Comparison of ENCODE assay signal across 10 cellular contexts in the genomic region with DNA sequence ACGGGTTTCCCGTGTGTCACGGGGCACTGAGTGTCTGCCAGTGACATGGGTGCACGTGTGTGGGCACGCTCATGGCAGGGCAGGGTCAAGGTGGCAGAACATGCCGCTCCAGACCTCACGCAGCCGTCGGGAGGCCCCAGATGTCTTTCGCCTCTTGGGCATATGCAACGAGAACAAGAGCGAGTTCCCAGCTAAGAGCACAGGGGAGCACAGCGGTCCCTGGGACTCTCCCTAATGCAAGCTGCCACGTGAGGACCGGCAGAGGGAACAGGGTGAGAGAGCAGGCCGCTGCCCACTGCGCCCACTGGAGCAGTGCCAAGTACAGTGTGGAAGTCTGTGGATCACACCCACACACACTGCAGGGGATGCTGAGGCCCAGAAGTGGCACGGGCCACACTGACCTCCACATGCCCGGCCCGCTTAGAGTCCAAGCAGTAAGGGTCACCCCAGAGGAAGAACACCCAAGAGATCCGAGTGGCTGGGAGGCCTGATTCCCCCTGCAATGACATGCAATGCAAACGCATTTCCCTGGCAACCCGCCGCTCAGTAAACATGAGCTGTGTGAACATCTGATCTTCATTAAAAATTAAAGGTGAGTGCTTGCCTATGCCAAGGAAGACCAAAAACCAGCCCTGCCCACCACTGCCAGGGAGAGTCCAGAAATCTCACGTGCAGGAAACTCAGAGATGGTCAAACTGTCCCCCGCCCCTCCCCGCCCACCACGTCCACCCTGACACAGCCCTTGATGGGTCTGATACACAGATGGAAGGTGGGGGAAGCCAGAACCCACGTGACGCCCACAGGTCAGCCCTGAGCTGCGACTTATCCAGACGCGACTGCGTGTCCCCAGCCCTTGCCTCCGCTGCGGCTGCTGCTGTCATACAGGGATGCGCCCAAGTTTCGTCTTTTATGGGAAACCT. TPM values are rescaled to one million over a fixed set of nuclear protein-coding genes. Genes with fewer than 3 reads are reported as not detected.
DNase-seq lines count a peak whose midpoint lies in the region; ATAC-seq and TF ChIP-seq lines count a peak whose summit lies in the region.
"Had no signal": no experiment of that assay in that cellular context is flagged by ENCODE, and none has a peak within 500 bp of the region (broad histone marks: within the 10 kb centered on the region; RNA-seq: fewer than 3 reads in every experiment).

No MANE protein-coding gene starts in this region.

- H3K27ac ChIP-seq in uterus, result no peak overlapping the region
- H3K27ac ChIP-seq: thyroid gland had no signal

- no peak for TF ChIP-seq CTCF in osteocyte (IDR thresholded peaks at IDR 0.05)
- TF ChIP-seq CTCF in uterus (IDR thresholded peaks at IDR 0.05), result no peak

- no peak overlapping the region for H3K4me3 ChIP-seq in H7 (ENCODE audit: insufficient read depth, low read depth, low read length)
- no peak overlapping the region for H3K4me3 ChIP-seq in uterus
- H3K4me3 ChIP-seq: lung, thyroid gland had no signal

- ATAC-seq in HG03457 (IDR thresholded peaks at IDR 0.05; ENCODE audit: unreplicated experiment), result no peak

- no peaks in the 10 kb centered on the region for H3K27me3 ChIP-seq in H7 (ENCODE audit: control insufficient read depth, insufficient read depth, low read length)
- H3K27me3 ChIP-seq in uterus, result no peaks in the 10 kb centered on the region
- H3K27me3 ChIP-seq: thyroid gland had no signal

- H3K4me1 Mint-ChIP-seq in osteocyte (ENCODE audit: unreplicated experiment), result peaks cover 22% of the 10 kb centered on the region

- H3K9me3 Mint-ChIP-seq in osteocyte (ENCODE audit: unreplicated experiment), result no peaks in the 10 kb centered on the region

- no peak for TF ChIP-seq POLR2A in uterus (IDR thresholded peaks at IDR 0.05)

- no peak overlapping the region for H3K4me3 Mint-ChIP-seq in osteocyte (ENCODE audit: unreplicated experiment)

- peaks cover 0 to 13% of the 10 kb centered on the region in 2 donors for H3K4me1 ChIP-seq in uterus

- H3K27me3 Mint-ChIP-seq in osteocyte (ENCODE audit: unreplicated experiment), result no peaks in the 10 kb centered on the region
- H3K27me3 Mint-ChIP-seq: progenitor cell of endocrine pancreas had no signal

- H3K27ac Mint-ChIP-seq in osteocyte (ENCODE audit: unreplicated experiment), result peak overlapping the region; percentile 76
- H3K27ac Mint-ChIP-seq: progenitor cell of endocrine pancreas had no signal

- H3K36me3 ChIP-seq in H7 (replicated peaks; ENCODE audit: control insufficient read depth, insufficient read depth, low read length) (peaks cover 1% of the 10 kb centered on the region; the same call in 1 of the 2 replicates), uterus (no peaks in the 10 kb centered on the region)
- H3K36me3 ChIP-seq: thyroid gland had no signal

- H3K36me3 Mint-ChIP-seq in osteocyte (ENCODE audit: unreplicated experiment), result peaks cover 8% of the 10 kb centered on the region

- intact Hi-C loops in uterus (cut with DNase I; ENCODE audit: low total_unique reads), result no loop called here

- H3K9me3 ChIP-seq in uterus, result no peaks in the 10 kb centered on the region
- H3K9me3 ChIP-seq: thyroid gland had no signal

- DNase-seq in H7 (peak; percentile 45), NCI-H526 treated with DMSO at 0.1 percent for 48 hours (lab: John Stamatoyannopoulos, UW) (peak; percentile 14), fibroblast of peridontal ligament (ENCODE audit: extremely low read depth) (peak; percentile 23), osteocyte (ENCODE audit: extremely low spot score, unreplicated experiment) (no peak), uterus (no peak), NCI-H2227 (lab: John Stamatoyannopoulos, UW; ENCODE audit: unreplicated experiment) (no peak)
- DNase-seq: thyroid gland had no signal

RNA-seq across cellular contexts. Expression of a gene that starts 11.7 kb away (rescaled TPM):
- 54.8 and 57.2 TPM in 2 replicates for total RNA-seq in H7 (2014; rRNA removed; shearing (Covaris generic))
- 38.4 and 41.6 TPM in 2 replicates for total RNA-seq in osteocyte
- 10 to 100 TPM; 37.4 to 59.9 (median 57.3) TPM for total RNA-seq in uterus

RNA-seq across cellular contexts. Expression of a gene that starts 36.1 kb away (rescaled TPM):
- 8.2 and 9.7 TPM in 2 replicates for total RNA-seq in H7 (2014; rRNA removed; shearing (Covaris generic))
- total RNA-seq in osteocyte (28.9 and 29.1 TPM in 2 replicates), uterus (10 to 100 TPM in 3 of 4 donors, 1 to 10 TPM in 1; 9.2 to 45.3 (median 22.8) TPM)

Comparison
In these comparisons a context has a peak if more than half of its experiments do, and no peak if none do; other contexts are left out.
1. DNase-seq: peak in H7 (single experiment), NCI-H526 treated with DMSO at 0.1 percent for 48 hours (single experiment) and fibroblast of peridontal ligament (single experiment); none in osteocyte (single experiment), uterus (0 of 2) and NCI-H2227 (single experiment).